In the genomic region with DNA sequence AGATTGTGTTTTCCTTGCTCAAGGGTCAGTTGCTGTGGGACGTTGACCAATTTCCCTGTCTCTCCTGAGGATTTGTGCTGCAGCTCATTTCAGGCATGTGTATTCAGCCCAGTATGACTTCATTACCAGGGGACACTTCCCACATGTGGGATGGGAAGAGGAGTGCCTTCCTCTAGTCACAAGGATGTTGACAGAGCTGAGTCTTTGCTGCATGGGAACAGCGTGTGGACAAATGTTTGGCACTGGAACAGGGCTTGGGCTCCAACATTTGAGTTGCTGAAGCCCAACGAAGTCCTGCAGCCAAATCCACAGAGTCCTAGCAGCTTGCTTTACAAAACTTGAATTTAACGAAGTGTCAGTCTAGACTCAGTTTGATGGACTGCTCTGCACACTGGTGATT, we compare ENCODE assay signal across 26 cellular contexts.
"Had no signal": no experiment of that assay in that cellular context is flagged by ENCODE, and none has a peak within 500 bp of the region (broad histone marks: within the 10 kb centered on the region; RNA-seq: fewer than 3 reads in every experiment).

No MANE protein-coding gene starts in this region.

- H3K36me3 ChIP-seq: colonic mucosa, stomach, tibial artery, upper lobe of right lung had no signal

- H3K27me3 ChIP-seq: colonic mucosa, stomach, tibial artery, upper lobe of right lung had no signal

- DNase-seq: activated CD4-positive, alpha-beta T cell treated with anti-CD3 and anti-CD28 coated beads for 36 hours; activated CD4-positive, CD25-positive, alpha-beta regulatory T cell; activated CD8-positive, alpha-beta T cell treated with anti-CD3 and anti-CD28 coated beads, Interleukin-2, amount 10 ng/mL, durations not matched to agents 7 days and 5 days; activated effector memory CD4-positive, alpha-beta T cell treated with Interleukin-2 at 50 U/mL for 16 hours; activated naive CD4-positive, alpha-beta T cell treated with Interleukin-2 at 50 U/mL for 16 hours; activated T-cell treated with anti-CD3 and anti-CD28 coated beads for 4 hours; anterior cingulate cortex; cerebellar nuclear complex; colonic mucosa; effector CD8-positive, alpha-beta T cell; hypothalamus; mucosa of descending colon; posterior cingulate gyrus; stimulated activated CD4-positive, alpha-beta T cell treated with anti-CD3 and anti-CD28 coated beads, Interleukin-15, amount 100 ng/mL, for 24 hours; stimulated activated CD4-positive, alpha-beta T cell treated with anti-CD3 and anti-CD28 coated beads, Interleukin-2, amount 100 ng/mL, for 24 hours; stimulated activated naive B cell treated with anti-CD40 and anti-IgM and Interleukin-4, amounts not matched to agents 10 μg/mL and 1 μg/mL and 100 μg/mL, for 72 hours; stomach; T-helper 1 cell; upper lobe of right lung had no signal

- H3K4me3 Mint-ChIP-seq: activated CD4-positive, alpha-beta T cell treated with anti-CD3 and anti-CD28 coated beads for 36 hours; activated CD8-positive, alpha-beta T cell treated with anti-CD3 and anti-CD28 coated beads, Interleukin-2, amount 10 ng/mL, durations not matched to agents 7 days and 5 days; activated naive CD8-positive, alpha-beta T cell; nephron; stimulated activated naive B cell treated with anti-CD40 and anti-IgM and Interleukin-4, amounts not matched to agents 10 μg/mL and 1 μg/mL and 100 μg/mL, for 72 hours; T-helper 2 cell treated with Interferon-gamma antibody and Interleukin-4, amounts not matched to agents 5 μg/mL and 100 μg/mL, for 36 hours had no signal

- H3K4me1 Mint-ChIP-seq: activated CD4-positive, alpha-beta T cell treated with anti-CD3 and anti-CD28 coated beads for 36 hours had no signal

- H3K27ac Mint-ChIP-seq: activated CD4-positive, alpha-beta T cell treated with anti-CD3 and anti-CD28 coated beads for 36 hours; activated CD8-positive, alpha-beta T cell treated with anti-CD3 and anti-CD28 coated beads, Interleukin-2, amount 10 ng/mL, durations not matched to agents 7 days and 5 days; activated naive CD8-positive, alpha-beta T cell; nephron; stimulated activated naive B cell treated with anti-CD40 and anti-IgM and Interleukin-4, amounts not matched to agents 10 μg/mL and 1 μg/mL and 100 μg/mL, for 72 hours; T-helper 2 cell treated with Interferon-gamma antibody and Interleukin-4, amounts not matched to agents 5 μg/mL and 100 μg/mL, for 36 hours had no signal

- ATAC-seq: activated CD4-positive, alpha-beta T cell treated with anti-CD3 and anti-CD28 coated beads for 36 hours; activated CD8-positive, alpha-beta T cell treated with anti-CD3 and anti-CD28 coated beads, Interleukin-2, amount 10 ng/mL, durations not matched to agents 7 days and 5 days; left lobe of liver; mucosa of descending colon; stimulated activated naive B cell treated with anti-CD40 and anti-IgM and Interleukin-4, amounts not matched to agents 10 μg/mL and 1 μg/mL and 100 μg/mL, for 72 hours; upper lobe of right lung had no signal

- H3K4me1 ChIP-seq: colonic mucosa, stomach, tibial artery, upper lobe of right lung had no signal

- H3K27me3 Mint-ChIP-seq: activated CD4-positive, alpha-beta T cell treated with anti-CD3 and anti-CD28 coated beads for 36 hours; activated naive CD8-positive, alpha-beta T cell; stimulated activated naive B cell treated with anti-CD40 and anti-IgM and Interleukin-4, amounts not matched to agents 10 μg/mL and 1 μg/mL and 100 μg/mL, for 72 hours had no signal

- H3K36me3 Mint-ChIP-seq: activated naive CD8-positive, alpha-beta T cell; stimulated activated naive B cell treated with anti-CD40 and anti-IgM and Interleukin-4, amounts not matched to agents 10 μg/mL and 1 μg/mL and 100 μg/mL, for 72 hours had no signal

- H3K9me3 Mint-ChIP-seq: nephron; T-helper 2 cell treated with Interferon-gamma antibody and Interleukin-4, amounts not matched to agents 5 μg/mL and 100 μg/mL, for 36 hours had no signal

- H3K4me3 ChIP-seq: colonic mucosa, lung, mucosa of descending colon, stomach, tibial artery, upper lobe of right lung had no signal

- H3K9me3 ChIP-seq: colonic mucosa, mucosa of descending colon, stomach, tibial artery, upper lobe of right lung had no signal

- H3K27ac ChIP-seq: colonic mucosa, epithelial cell of prostate, stomach, tibial artery, upper lobe of right lung had no signal
